ENCODE assay signal across 18 cellular contexts in the genomic region with DNA sequence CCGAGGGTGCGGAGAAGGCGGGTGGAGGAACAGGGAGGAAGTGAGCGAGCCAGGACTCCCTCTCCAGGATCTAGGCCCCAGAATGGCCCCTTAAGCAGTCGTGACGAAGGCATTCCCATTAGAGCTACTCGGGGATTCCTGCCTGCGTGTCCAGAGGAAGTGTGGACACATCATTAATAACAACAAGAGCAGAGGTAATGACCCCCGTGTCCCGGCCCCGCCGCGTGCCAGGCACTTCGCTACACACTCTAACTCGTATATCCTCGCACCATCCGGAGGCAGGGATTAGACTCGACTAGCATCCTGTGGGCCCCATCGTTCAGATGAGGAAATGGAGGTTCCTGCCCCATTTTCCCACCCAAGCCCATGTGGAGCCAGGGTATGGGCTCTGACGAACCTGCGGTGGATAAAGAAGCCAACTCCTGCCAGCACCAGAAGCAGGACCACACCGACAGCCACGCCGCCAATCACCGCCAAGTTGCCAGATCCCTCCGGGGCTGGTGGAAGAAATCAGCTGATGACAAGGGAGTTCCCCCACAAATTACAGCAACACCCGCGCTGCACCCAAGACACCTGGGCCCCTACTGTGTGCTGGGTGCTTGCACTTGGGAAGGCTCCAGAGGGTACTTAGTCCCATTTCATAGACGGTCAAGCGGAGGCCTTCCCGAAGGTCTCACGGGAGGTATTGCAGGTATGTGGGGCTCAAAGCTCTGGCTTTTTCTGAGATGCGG. TPM values are rescaled to one million over a fixed set of nuclear protein-coding genes. Genes with fewer than 3 reads are reported as not detected.
A peak's percentile ranks its signal among the peaks of the same experiment; 100 is the strongest.
DNase-seq lines count a peak whose midpoint lies in the region; FAIRE-seq and TF ChIP-seq lines count a peak whose summit lies in the region.
"Had no signal": no experiment of that assay in that cellular context is flagged by ENCODE, and none has a peak within 500 bp of the region (broad histone marks: within the 10 kb centered on the region; RNA-seq: fewer than 3 reads in every experiment).

No MANE protein-coding gene starts in this region.

- H3K18ac ChIP-seq in neuronal stem cell (ENCODE audit: low read length), result no peak overlapping the region

- H3K9ac ChIP-seq in endothelial cell of umbilical vein (replicated peaks; ENCODE audit: extremely low read depth, insufficient read depth, low read length), result no peak overlapping the region
- H3K9ac ChIP-seq in neuronal stem cell (ENCODE audit: low read depth, low read length, poor library complexity), result peak overlapping the region; percentile 12
- H3K9ac ChIP-seq: BLaER1 had no signal

- POLR2A ChIA-PET in RWPE1 (lab: Yijun Ruan, JAX; ENCODE audit: low non-redundant PET), result no interaction called here
- POLR2A ChIA-PET in endothelial cell of umbilical vein (lab: Charles Lee), result interaction anchor here (0.6 to 1.0 kb wide), 3 partner anchors 19 to 380 kb away, joined by 3 to 6 read pairs (median 3); partner anchors contain the start of gene EPHA2

- peaks cover 79% of the 10 kb centered on the region for H3K79me2 ChIP-seq in endothelial cell of umbilical vein (ENCODE audit: control insufficient read depth, insufficient read depth, low read length)

- FAIRE-seq in endothelial cell of umbilical vein (lab: Jason Lieb, UNC), result peak; percentile 8
- FAIRE-seq: A204.1, D721Med had no signal

- TF ChIP-seq CTCF in RWPE1 (conservative IDR thresholded peaks at IDR 0.05; ENCODE audit: low read depth) (no peak), endothelial cell of umbilical vein (IDR thresholded peaks at IDR 0.05; ENCODE audit: extremely low read depth in 1 of 2, insufficient read depth in 1 of 2, low read depth in 1 of 2, low read length in 2 of 2) (no peak)

- intact Hi-C loops in endothelial cell of umbilical vein (cut with micrococcal nuclease), result no loop called here

- H2AFZ ChIP-seq in endothelial cell of umbilical vein (ENCODE audit: low read depth, low read length) (no peak overlapping the region), neuronal stem cell (ENCODE audit: low read length) (no peak overlapping the region)

- H4K8ac ChIP-seq in neuronal stem cell (ENCODE audit: low read depth, low read length), result no peak overlapping the region

- no peak overlapping the region for H3K4me3 ChIP-seq in H7 (ENCODE audit: insufficient read depth, low read depth, low read length)
- H3K4me3 ChIP-seq in endothelial cell of umbilical vein (replicated peaks in 1 of 3; ENCODE audit: insufficient read depth in 1 of 3, low read depth in 1 of 3, low read length in 3 of 3), result no peak overlapping the region
- H3K4me3 ChIP-seq in neuronal stem cell (ENCODE audit: low read length in 2 of 2), result no peak overlapping the region
- H3K4me3 ChIP-seq: BLaER1 had no signal

- H3K4ac ChIP-seq in neuronal stem cell (ENCODE audit: low read length), result no peak overlapping the region

- CTCF ChIA-PET in RWPE1 (lab: Yijun Ruan, JAX) (no interaction called here), endothelial cell of umbilical vein (lab: Charles Lee) (interaction anchor here (1.0 to 2.0 kb wide), 3 partner anchors 18 to 52 kb away, joined by 3 to 10 read pairs (median 4); no protein-coding TSS in a partner anchor)

- dilution Hi-C loops in endothelial cell of umbilical vein (cut with MboI; ENCODE audit: extremely low pct_ligation_motif_present, low sequenced_read_pairs), result no loop called here

- peak overlapping the region; percentile 25 for H3K23ac ChIP-seq in neuronal stem cell (ENCODE audit: low read depth, low read length, poor library complexity)

- DNase-seq in H7, result peak; percentile 50
- DNase-seq in RWPE1 (ENCODE audit: low spot score), result no peak
- DNase-seq in endothelial cell of umbilical vein (ENCODE audit: low read depth, low spot score), result no peak
- no peak for DNase-seq in neuronal stem cell (ENCODE audit: low spot score)
- no peak for DNase-seq in midbrain (lab: John Stamatoyannopoulos, UW)
- no peak for DNase-seq in NCI-H526 treated with DMSO at 0.1 percent for 48 hours (lab: John Stamatoyannopoulos, UW)
- DNase-seq in NCI-H2081 treated with DMSO at 0.1 percent for 48 hours (lab: John Stamatoyannopoulos, UW), result no peak
- DNase-seq: CD8-positive, alpha-beta T cell; DMS79; H9; KG1; NCI-H1417 treated with DMSO at 0.1 percent for 48 hours; NCI-H2081; NCI-H510A; SHP77 had no signal

- BruUV-seq in endothelial cell of umbilical vein (replicated peaks; lab: Mats Ljungman, UMichigan), result no TSS peak

- H2BK5ac ChIP-seq in neuronal stem cell (ENCODE audit: low read length), result no peak overlapping the region

- H2BK12ac ChIP-seq in neuronal stem cell (ENCODE audit: low read length), result no peak overlapping the region

- H3K4me2 ChIP-seq in endothelial cell of umbilical vein (ENCODE audit: insufficient read depth, low read length) (no peak overlapping the region), neuronal stem cell (ENCODE audit: insufficient read depth, low read length, poor library complexity, severe bottlenecking) (no peak overlapping the region)
- H3K4me2 ChIP-seq: BLaER1 had no signal

- no peak overlapping the region for H2BK120ac ChIP-seq in neuronal stem cell (ENCODE audit: low read depth, low read length)

- H3K4me1 ChIP-seq in endothelial cell of umbilical vein (ENCODE audit: control insufficient read depth, extremely low read depth, insufficient read depth, low read length) (peaks cover 18% of the 10 kb centered on the region), neuronal stem cell (ENCODE audit: control insufficient read depth in 2 of 2, insufficient read depth in 1 of 2, low read depth in 1 of 2, low read length in 2 of 2) (no peaks in the 10 kb centered on the region)

- H4K91ac ChIP-seq in neuronal stem cell (ENCODE audit: low read depth, low read length, poor library complexity), result no peak overlapping the region

- H3K27ac ChIP-seq in RWPE1 (peak overlapping the region; percentile 99), endothelial cell of umbilical vein (ENCODE audit: insufficient read depth, low read depth, low read length) (peak overlapping the region; percentile 19), neuronal stem cell (replicated peaks; ENCODE audit: low read length) (no peak overlapping the region)
- H3K27ac ChIP-seq: BLaER1 had no signal

- H3K27me3 ChIP-seq in H7 (ENCODE audit: control insufficient read depth, insufficient read depth, low read length) (no peaks in the 10 kb centered on the region), endothelial cell of umbilical vein (ENCODE audit: control insufficient read depth in 2 of 2, insufficient read depth in 2 of 2, low read length in 2 of 2) (no peaks in the 10 kb centered on the region), neuronal stem cell (ENCODE audit: control insufficient read depth in 3 of 3, insufficient read depth in 3 of 3, low read depth in 1 of 3, low read length in 3 of 3) (no peaks in the 10 kb centered on the region)

- no CpG with 5 or more reads among the region's 33 CpGs for WGBS in neuronal stem cell (ENCODE audit: extremely low coverage in 2 of 2, insufficient read length in 2 of 2, insufficient replicate concordance in 1 of 2), 2 donors

- no peak overlapping the region for H2BK15ac ChIP-seq in neuronal stem cell (ENCODE audit: low read length)

- no peak overlapping the region for H3K14ac ChIP-seq in neuronal stem cell (ENCODE audit: low read length)

- H3K9me1 ChIP-seq in endothelial cell of umbilical vein (replicated peaks; ENCODE audit: control insufficient read depth, extremely low read depth, insufficient read depth, low read length), result no peaks in the 10 kb centered on the region

- H3K79me1 ChIP-seq in neuronal stem cell (ENCODE audit: low read depth, low read length), result peaks cover 32% of the 10 kb centered on the region

- no peak overlapping the region for H2AK5ac ChIP-seq in neuronal stem cell (ENCODE audit: low read depth, low read length)

- no peaks in the 10 kb centered on the region for H4K20me1 ChIP-seq in endothelial cell of umbilical vein (replicated peaks; ENCODE audit: control insufficient read depth, extremely low read depth, insufficient read depth, low read length)

- H3K9me3 ChIP-seq in endothelial cell of umbilical vein (replicated peaks; ENCODE audit: control insufficient read depth, insufficient read depth, low read length) (no peaks in the 10 kb centered on the region), neuronal stem cell (replicated peaks in 1 of 2; ENCODE audit: control insufficient read depth in 2 of 2, insufficient read depth in 1 of 2, low read depth in 1 of 2, low read length in 2 of 2) (peaks cover 0 to 2% of the 10 kb centered on the region in 2 donors)
- H3K9me3 ChIP-seq: BLaER1 had no signal

- TF ChIP-seq POLR2A in endothelial cell of umbilical vein (IDR thresholded peaks at IDR 0.05; ENCODE audit: low read depth, low read length), result no peak

- H3K36me3 ChIP-seq in H7 (replicated peaks; ENCODE audit: control insufficient read depth, insufficient read depth, low read length), result peaks cover 39% of the 10 kb centered on the region
- peaks cover 60 to 75% of the 10 kb centered on the region in 2 experiments for H3K36me3 ChIP-seq in endothelial cell of umbilical vein (ENCODE audit: control insufficient read depth in 2 of 2, extremely low read depth in 1 of 2, insufficient read depth in 2 of 2, low read length in 2 of 2)
- H3K36me3 ChIP-seq in neuronal stem cell (replicated peaks in 1 of 2; ENCODE audit: control insufficient read depth in 2 of 2, insufficient read depth in 2 of 2, low read length in 2 of 2), result peaks cover 83 to 92% of the 10 kb centered on the region in 2 donors
- H3K36me3 ChIP-seq: BLaER1 had no signal

TF ChIP-seq in endothelial cell of umbilical vein, 7 proteins besides CTCF, POLR2A, EP300 and RAD21:
- TF ChIP-seq MYC (IDR thresholded peaks at IDR 0.05; ENCODE audit: low read depth, low read length) (no peak), POLR2AphosphoS5 (IDR thresholded peaks at IDR 0.05; ENCODE audit: insufficient read depth, low read depth, low read length) (peak; percentile 40)
TF ChIP-seq in endothelial cell of umbilical vein: peak in this region for 1.

RNA-seq across cellular contexts. Expression of gene EPHA2, which starts 21.6 kb away (rescaled TPM):
- 43.3 and 63.5 TPM in 2 replicates for total RNA-seq in H7 (2014; rRNA removed; shearing (Covaris generic))
- total RNA-seq in endothelial cell of umbilical vein, result 125 and 141 TPM in 2 replicates
- polyA plus RNA-seq in endothelial cell of umbilical vein, result 147 and 169 TPM in 2 replicates
- polyA plus RNA-seq in endothelial cell of umbilical vein (2011; cell fraction: cytosol; rRNA removed), result 95.2 and 120 TPM in 2 replicates
- 126 and 152 TPM in 2 replicates for polyA plus RNA-seq in endothelial cell of umbilical vein (2011; cell fraction: nucleus; rRNA removed)
- polyA plus RNA-seq in endothelial cell of umbilical vein (2012), result 107 and 115 TPM in 2 replicates
- 132 and 164 TPM in 2 replicates for polyA minus RNA-seq in endothelial cell of umbilical vein
- polyA minus RNA-seq in endothelial cell of umbilical vein (2011; cell fraction: cytosol; rRNA and poly(A)+ RNA removed), result 42.6 TPM
- polyA minus RNA-seq in endothelial cell of umbilical vein (2011; cell fraction: nucleus; rRNA and poly(A)+ RNA removed), result 47.6 and 68.5 TPM in 2 replicates
- polyA plus RNA-seq in neuronal stem cell (2013, experiment 1 of 2), result 74.6 TPM
- 73.7 TPM for polyA plus RNA-seq in neuronal stem cell (2013, experiment 2 of 2)
- total RNA-seq: CD8-positive, alpha-beta T cell had no signal
